In the genomic region with DNA sequence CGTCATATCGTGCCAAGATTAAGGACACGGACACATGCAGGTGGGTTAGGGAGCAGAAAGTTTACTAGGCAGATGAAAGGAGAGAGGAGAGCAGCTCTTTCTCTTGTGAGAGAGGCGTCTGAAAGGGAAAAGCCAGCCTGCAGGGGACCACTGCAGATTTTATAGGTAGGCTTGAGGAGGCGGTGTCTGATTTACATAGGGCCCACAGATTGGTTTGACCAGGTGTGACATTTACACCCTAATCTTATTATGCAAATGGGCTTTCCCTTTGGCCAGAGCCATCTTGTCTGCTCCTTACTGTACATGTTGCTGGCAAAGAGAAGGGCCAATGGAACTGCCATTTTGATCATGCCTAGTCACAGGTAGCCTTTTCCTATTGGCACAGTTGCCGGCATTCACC, we compare ENCODE assay signal across 18 cellular contexts.
"Had no signal": no experiment of that assay in that cellular context is flagged by ENCODE, and none has a peak within 500 bp of the region (broad histone marks: within the 10 kb centered on the region; RNA-seq: fewer than 3 reads in every experiment).

No MANE protein-coding gene starts in this region.

- H3K4me1 ChIP-seq: gastrocnemius medialis, heart left ventricle, sigmoid colon had no signal

- H3K4me3 ChIP-seq: gastrocnemius medialis, heart left ventricle, sigmoid colon, thoracic aorta had no signal

- H3K27me3 Mint-ChIP-seq: activated naive CD8-positive, alpha-beta T cell had no signal

- DNase-seq: activated CD4-positive, alpha-beta T cell treated with anti-CD3 and anti-CD28 coated beads for 1 hour; activated CD4-positive, alpha-beta T cell treated with anti-CD3 and anti-CD28 coated beads, Interleukin-2, amount 50 U/mL, for 48 hours; cerebellar nuclear complex; cortex of kidney; gastrocnemius medialis; heart left ventricle; left cardiac atrium; midbrain; occipital lobe; posterior cingulate gyrus; sigmoid colon; stimulated activated naive B cell treated with anti-CD40 and anti-IgM and Interleukin-4, amounts not matched to agents 10 μg/mL and 1 μg/mL and 100 μg/mL, for 72 hours; T-helper 2 cell had no signal

- H3K27me3 ChIP-seq: gastrocnemius medialis, heart left ventricle, sigmoid colon had no signal

- ATAC-seq: gastrocnemius medialis; heart left ventricle; left cardiac atrium; stimulated activated naive B cell treated with anti-CD40 and anti-IgM and Interleukin-4, amounts not matched to agents 10 μg/mL and 1 μg/mL and 100 μg/mL, for 72 hours had no signal

- H3K36me3 Mint-ChIP-seq: activated naive CD8-positive, alpha-beta T cell; stimulated activated naive B cell treated with anti-CD40 and anti-IgM and Interleukin-4, amounts not matched to agents 10 μg/mL and 1 μg/mL and 100 μg/mL, for 72 hours had no signal

- H3K27ac Mint-ChIP-seq: activated naive CD8-positive, alpha-beta T cell; activated T-helper 1 cell treated with anti-CD3 and anti-CD28 coated beads, Interleukin-12 subunit alpha, Interleukin-12 subunit beta, Interleukin-2, Interleukin-4 antibody, amounts not matched to agents 30 ng/mL and 10 ng/mL and 1 ng/mL, durations not matched to agents 14 hours and 24 hours and 36 hours; stimulated activated naive B cell treated with anti-CD40 and anti-IgM and Interleukin-4, amounts not matched to agents 10 μg/mL and 1 μg/mL and 100 μg/mL, for 72 hours had no signal

- H3K36me3 ChIP-seq: gastrocnemius medialis, heart left ventricle, sigmoid colon, thoracic aorta had no signal

- H3K4me3 Mint-ChIP-seq: activated naive CD8-positive, alpha-beta T cell; activated T-helper 1 cell treated with anti-CD3 and anti-CD28 coated beads, Interleukin-12 subunit alpha, Interleukin-12 subunit beta, Interleukin-2, Interleukin-4 antibody, amounts not matched to agents 30 ng/mL and 10 ng/mL and 1 ng/mL, durations not matched to agents 14 hours and 24 hours and 36 hours; nephron; stimulated activated naive B cell treated with anti-CD40 and anti-IgM and Interleukin-4, amounts not matched to agents 10 μg/mL and 1 μg/mL and 100 μg/mL, for 72 hours had no signal

- H3K27ac ChIP-seq: gastrocnemius medialis, heart left ventricle, sigmoid colon, thoracic aorta, VCaP had no signal

- H3K9me3 ChIP-seq: gastrocnemius medialis, sigmoid colon, thoracic aorta had no signal
